ENCODE assay signal across 25 cellular contexts in the genomic region with DNA sequence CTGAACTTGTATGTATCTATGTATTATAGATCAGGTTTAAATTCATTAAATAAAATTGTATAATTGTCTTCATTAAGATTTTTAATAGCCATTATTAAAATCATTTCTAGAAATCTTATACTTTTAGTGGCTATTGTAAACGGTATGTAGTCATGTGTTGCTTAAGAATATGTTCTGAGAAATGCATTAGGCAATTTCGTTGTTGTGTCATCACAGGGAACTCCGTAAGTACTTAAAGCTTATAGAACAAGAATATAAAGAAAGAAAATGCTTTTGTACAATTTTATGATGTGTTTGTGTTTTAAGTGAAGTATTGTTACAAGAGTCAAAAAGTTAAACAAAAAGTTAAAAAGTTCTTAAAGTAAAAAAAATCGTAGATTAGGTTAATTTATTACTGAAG.
"Had no signal": no experiment of that assay in that cellular context is flagged by ENCODE, and none has a peak within 500 bp of the region (broad histone marks: within the 10 kb centered on the region; RNA-seq: fewer than 3 reads in every experiment).

No MANE protein-coding gene starts in this region.

- H3K4me1 ChIP-seq: esophagus muscularis mucosa, gastroesophageal sphincter, left ventricle myocardium inferior, lower lobe of right lung, neural progenitor cell, right atrium auricular region, sigmoid colon, suprapubic skin, thyroid gland had no signal

- H3K27me3 ChIP-seq: dorsolateral prefrontal cortex, esophagus muscularis mucosa, gastroesophageal sphincter, neural progenitor cell, ovary, right atrium auricular region, sigmoid colon, suprapubic skin, thyroid gland had no signal

- H3K27me3 Mint-ChIP-seq: natural killer cell treated with Interleukin-12 subunit alpha and Interleukin-12 subunit beta and Interleukin-15 and Interleukin-18, amount 100 ng/mL, for 72 hours; type B pancreatic cell had no signal

- H3K9ac ChIP-seq: neural progenitor cell had no signal

- H3K36me3 Mint-ChIP-seq: natural killer cell treated with Interleukin-12 subunit alpha and Interleukin-12 subunit beta and Interleukin-15 and Interleukin-18, amount 100 ng/mL, for 72 hours; neural progenitor cell; type B pancreatic cell had no signal

- H3K4me1 Mint-ChIP-seq: neural progenitor cell had no signal

- H3K36me3 ChIP-seq: esophagus muscularis mucosa, gastroesophageal sphincter, left ventricle myocardium inferior, lower lobe of right lung, neural progenitor cell, ovary, right atrium auricular region, sigmoid colon, suprapubic skin, thyroid gland had no signal

- H3K9me3 Mint-ChIP-seq: neural progenitor cell, type B pancreatic cell had no signal

- H3K4me3 Mint-ChIP-seq: natural killer cell treated with Interleukin-12 subunit alpha and Interleukin-12 subunit beta and Interleukin-15 and Interleukin-18, amount 100 ng/mL, for 72 hours; neural progenitor cell; type B pancreatic cell had no signal

- H3K27ac Mint-ChIP-seq: natural killer cell treated with Interleukin-12 subunit alpha and Interleukin-12 subunit beta and Interleukin-15 and Interleukin-18, amount 100 ng/mL, for 72 hours; neural progenitor cell; type B pancreatic cell had no signal

- H3K4me2 ChIP-seq: neural progenitor cell had no signal

- H3K4me3 ChIP-seq: dorsolateral prefrontal cortex, esophagus muscularis mucosa, gastroesophageal sphincter, left ventricle myocardium inferior, lower lobe of right lung, neural progenitor cell, ovary, right atrium auricular region, sigmoid colon, skin epidermis, suprapubic skin, thyroid gland had no signal

- H2AFZ ChIP-seq: neural progenitor cell had no signal

- ATAC-seq: gastroesophageal sphincter; left cardiac atrium; lower lobe of right lung; natural killer cell treated with Interleukin-12 subunit alpha and Interleukin-12 subunit beta and Interleukin-15 and Interleukin-18, amount 100 ng/mL, for 72 hours; stimulated activated naive CD8-positive, alpha-beta T cell treated with anti-CD3 and anti-CD28 coated beads, Interleukin-15, Interleukin-2, amounts not matched to agents 100 U/mL and 50 U/mL, for 24 hours had no signal

- H3K27ac ChIP-seq: dorsolateral prefrontal cortex, epithelial cell of prostate, esophagus muscularis mucosa, gastroesophageal sphincter, left ventricle myocardium inferior, lower lobe of right lung, neural progenitor cell, ovary, right atrium auricular region, sigmoid colon, skin epidermis, suprapubic skin, thyroid gland had no signal

- DNase-seq: cortex of kidney; dorsolateral prefrontal cortex; effector CD8-positive, alpha-beta T cell; glutamatergic neuron; left cardiac atrium; left ventricle myocardium inferior; lower lobe of right lung; mesenchymal stem cell; midbrain; nucleus accumbens; ovary; sigmoid colon; stimulated activated CD4-positive, alpha-beta T cell treated with anti-CD3 and anti-CD28 coated beads, Interleukin-12 subunit alpha, Interleukin-12 subunit beta, amount 100 ng/mL, for 4 hours; stimulated activated CD4-positive, alpha-beta T cell treated with anti-CD3 and anti-CD28 coated beads, Interleukin-2, amount 100 ng/mL, for 48 hours; stimulated activated naive CD8-positive, alpha-beta T cell treated with anti-CD3 and anti-CD28 coated beads, Interleukin-15, Interleukin-2, amounts not matched to agents 100 U/mL and 50 U/mL, for 24 hours; thyroid gland had no signal

- H3K9me3 ChIP-seq: esophagus muscularis mucosa, gastroesophageal sphincter, left ventricle myocardium inferior, lower lobe of right lung, ovary, right atrium auricular region, sigmoid colon, suprapubic skin, thyroid gland had no signal
